ENCODE assay signal across 13 cellular contexts in genomic region chr15:31571676-31572075, GRCh38.
DNase-seq lines count a peak whose midpoint lies in the region; ATAC-seq, FAIRE-seq and TF ChIP-seq lines count a peak whose summit lies in the region.
"Had no signal": no experiment of that assay in that cellular context is flagged by ENCODE, and none has a peak within 500 bp of the region (broad histone marks: within the 10 kb centered on the region; RNA-seq: fewer than 3 reads in every experiment).

No MANE protein-coding gene starts in this region.

- H3K4me3 Mint-ChIP-seq in T-cell: no peak overlapping the region
- H3K4me3 Mint-ChIP-seq: naive thymus-derived CD4-positive, alpha-beta T cell had no signal

- H3K36me3 ChIP-seq in colonic mucosa: no peaks in the 10 kb centered on the region

- TF ChIP-seq RAD21 in A549 (conservative IDR thresholded peaks at IDR 0.05 in 1 of 2, IDR thresholded peaks at IDR 0.05 in 1 of 2): peak; percentile 50; a peak in 4 of 5 replicates

- intact Hi-C loops in colonic mucosa (cut with DNase I): no loop called here

- H3K27me3 Mint-ChIP-seq in T-cell: no peaks in the 10 kb centered on the region

- WGBS in A549 (ENCODE audit: missing lambda C conversion rate): 67% methylated on average over 3 of the region's 3 CpGs

- peaks cover 6% of the 10 kb centered on the region; the same call in 2 of the 3 replicates for H3K9me3 ChIP-seq in A549
- H3K9me3 ChIP-seq in colonic mucosa: no peaks in the 10 kb centered on the region
- H3K9me3 ChIP-seq: suprapubic skin had no signal

- H3K4me1 Mint-ChIP-seq in T-cell: no peaks in the 10 kb centered on the region

- H3K4me3 ChIP-seq in A549 (no peak overlapping the region), NB4 (ENCODE audit: low read depth, low read length) (no peak overlapping the region), cardiac fibroblast (replicated peaks in 1 of 2; ENCODE audit: low read depth in 2 of 2, low read length in 2 of 2) (no peak overlapping the region), colonic mucosa (no peak overlapping the region)
- H3K4me3 ChIP-seq: suprapubic skin had no signal

- no peaks in the 10 kb centered on the region for H3K27me3 ChIP-seq in colonic mucosa
- H3K27me3 ChIP-seq: suprapubic skin had no signal

- H3K36me3 Mint-ChIP-seq in T-cell: no peaks in the 10 kb centered on the region

- H3K4me2 ChIP-seq in A549: no peak overlapping the region

- H3K9ac ChIP-seq in colonic mucosa (ENCODE audit: low read depth in 2 of 2, low read length in 2 of 2): no peak overlapping the region

- H3K27ac ChIP-seq in A549 (no peak overlapping the region), C4-2B (no peak overlapping the region), colonic mucosa (no peak overlapping the region)
- H3K27ac ChIP-seq: suprapubic skin had no signal

- peaks cover 3 to 16% (median 6%) of the 10 kb centered on the region in 3 donors for H3K9me3 Mint-ChIP-seq in T-cell

- TF ChIP-seq CTCF in A549 (IDR thresholded peaks at IDR 0.05) (peak; percentile 43; the same call in 2 of the 3 replicates), C4-2B (conservative IDR thresholded peaks at IDR 0.05) (peak; percentile 35), NB4 (IDR thresholded peaks at IDR 0.05; ENCODE audit: low read depth, low read length) (peak; percentile 24), cardiac fibroblast (IDR thresholded peaks at IDR 0.05; ENCODE audit: low read depth, low read length) (peak; percentile 4), colonic mucosa (IDR thresholded peaks at IDR 0.05) (no peak)

- POLR2A ChIA-PET in A549 (lab: Yijun Ruan, JAX) (no interaction called here), T-cell (lab: Charles Lee) (no interaction called here)

- TF ChIP-seq EP300 in A549 (IDR thresholded peaks at IDR 0.05): no peak

- H3K27ac Mint-ChIP-seq in T-cell: no peak overlapping the region
- H3K27ac Mint-ChIP-seq: naive thymus-derived CD4-positive, alpha-beta T cell had no signal

- CTCF ChIA-PET in A549 (lab: Yijun Ruan, JAX) (interaction anchor here (0.7 to 5.5 kb wide), 15 partner anchors 9 to 410 kb away, joined by 3 to 42 read pairs (median 3); no protein-coding TSS in a partner anchor), T-cell (lab: Charles Lee) (no interaction called here)

- no peak for FAIRE-seq in A549 (lab: Jason Lieb, UNC)

- peak in 1 of 2 experiments; percentile 18 for DNase-seq in A549 (ENCODE audit: low read depth in 1 of 2, low spot score in 1 of 2)
- peak; percentile 39 for DNase-seq in NB4 (ENCODE audit: low read depth)
- DNase-seq in cardiac fibroblast (ENCODE audit: low read depth in 2 of 2): peak in 1 of 2 donors; percentile 8
- DNase-seq in stimulated activated CD4-positive, alpha-beta T cell treated with anti-CD3 and anti-CD28 coated beads, Interleukin-2, amount 100 ng/mL, for 24 hours: no peak
- no peak for DNase-seq in colonic mucosa
- DNase-seq in T-cell: no peak
- DNase-seq in activated T-cell treated with anti-CD3 and anti-CD28 coated beads for 4 hours: no peak
- DNase-seq: activated CD4-positive, alpha-beta T cell treated with anti-CD3 and anti-CD28 coated beads, Interleukin-2, amount 50 U/mL, for 48 hours; naive thymus-derived CD4-positive, alpha-beta T cell; NCI-H446 had no signal

- H3K4me1 ChIP-seq in A549 (no peaks in the 10 kb centered on the region), colonic mucosa (no peaks in the 10 kb centered on the region)

- ATAC-seq in A549: peak; percentile 68 to 87
- ATAC-seq in T-cell (replicated peaks in 1 of 4): no peak
- ATAC-seq: naive thymus-derived CD4-positive, alpha-beta T cell; sciatic nerve had no signal

- no peak for TF ChIP-seq POLR2A in A549 (IDR thresholded peaks at IDR 0.05; ENCODE audit: low read length)
- no peak for TF ChIP-seq POLR2A in NB4 (IDR thresholded peaks at IDR 0.05; ENCODE audit: extremely low read depth, insufficient read length)

TF ChIP-seq in A549, 52 proteins besides CTCF, POLR2A, EP300 and RAD21:
- TF ChIP-seq NFE2L2 (conservative IDR thresholded peaks at IDR 0.05; ENCODE audit: low read length): no peak
- TF ChIP-seq, protein P1, sequence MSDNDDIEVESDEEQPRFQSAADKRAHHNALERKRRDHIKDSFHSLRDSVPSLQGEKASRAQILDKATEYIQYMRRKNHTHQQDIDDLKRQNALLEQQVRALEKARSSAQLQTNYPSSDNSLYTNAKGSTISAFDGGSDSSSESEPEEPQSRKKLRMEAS (IDR thresholded peaks at IDR 0.05): no peak
- TF ChIP-seq JUNB (IDR thresholded peaks at IDR 0.05): no peak
- TF ChIP-seq SMC3 (IDR thresholded peaks at IDR 0.05): peak; percentile 50; the same call in 2 of the 3 replicates
- no peak for TF ChIP-seq CHD4 (IDR thresholded peaks at IDR 0.05; ENCODE audit: borderline replicate concordance)
- no peak for TF ChIP-seq RFX5 (IDR thresholded peaks at IDR 0.05)
- TF ChIP-seq HOXB5 (CRISPR knock-in tag; IDR thresholded peaks at IDR 0.05): no peak

Comparison
In these comparisons a context has a peak if more than half of its experiments do, and no peak if none do; other contexts are left out.
1. ATAC-seq: peak in A549 (2 of 2); none in T-cell (0 of 4).